7 cellular contexts compared by ENCODE assay signal in genomic region chr6:8918196-8918595, GRCh38.
"Had no signal": no experiment of that assay in that cellular context is flagged by ENCODE, and none has a peak within 500 bp of the region (broad histone marks: within the 10 kb centered on the region; RNA-seq: fewer than 3 reads in every experiment).

No MANE protein-coding gene starts in this region.

- DNase-seq: H9, HCEC 1CT, KBM-7 had no signal

- H3K4me3 ChIP-seq: GM23338 had no signal

- H2AFZ ChIP-seq: GM23338 had no signal

- ATAC-seq: GM23338 had no signal

- FAIRE-seq: H1, H54, HTR-8/SVneo had no signal

- H3K4me2 ChIP-seq: GM23338 had no signal
